In the genomic region with DNA sequence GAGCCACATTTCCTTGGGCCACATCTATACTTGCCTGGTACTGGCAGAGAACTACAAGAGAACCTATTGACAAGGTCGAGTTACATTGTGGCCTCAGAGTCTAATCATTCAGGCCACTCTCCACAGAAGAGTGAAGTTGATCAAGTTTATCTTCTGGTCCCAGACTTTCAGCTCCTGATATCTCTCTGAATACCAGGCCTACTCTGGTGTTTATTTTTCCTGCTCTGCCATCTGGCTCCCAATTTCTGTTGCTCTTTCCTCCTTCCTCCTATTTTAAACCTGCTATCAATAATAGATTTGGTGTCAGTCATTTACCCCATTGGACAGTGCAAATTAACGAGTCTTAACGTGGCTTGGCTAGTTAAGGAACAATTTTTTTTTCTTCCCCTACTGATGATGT, we compare ENCODE assay signal across 1 cellular context.
A peak's percentile ranks its signal among the peaks of the same experiment; 100 is the strongest.
TF ChIP-seq lines count a peak whose summit lies in the region.

No MANE protein-coding gene starts in this region.

TF ChIP-seq in K562, 482 proteins besides CTCF, POLR2A, EP300 and RAD21 (continued from another document):
- TF ChIP-seq ARID1B (IDR thresholded peaks at IDR 0.05) (peak; percentile 94), ZNF174 (CRISPR knock-in tag; IDR thresholded peaks at IDR 0.05) (no peak)
